Comparison of ENCODE assay signal across 11 cellular contexts in genomic region chr22:50114221-50114981, GRCh38. TPM values are rescaled to one million over a fixed set of nuclear protein-coding genes. Genes with fewer than 3 reads are reported as not detected.
DNase-seq lines count a peak whose midpoint lies in the region; ATAC-seq, FAIRE-seq and TF ChIP-seq lines count a peak whose summit lies in the region.
"Had no signal": no experiment of that assay in that cellular context is flagged by ENCODE, and none has a peak within 500 bp of the region (broad histone marks: within the 10 kb centered on the region; RNA-seq: fewer than 3 reads in every experiment).

No MANE protein-coding gene starts in this region.

- CTCF ChIA-PET in activated CD4-positive, alpha-beta memory T cell treated with anti-CD3 and anti-CD28 coated beads for 36 hours (lab: Charles Lee) = no interaction called here

- H3K27ac ChIP-seq in VCaP = peak overlapping the region; percentile 61; the same call in 1 of the 2 replicates
- no peak overlapping the region for H3K27ac ChIP-seq in pancreas

- no peaks in the 10 kb centered on the region for H3K36me3 Mint-ChIP-seq in activated CD4-positive, alpha-beta memory T cell treated with anti-CD3 and anti-CD28 coated beads for 36 hours
- H3K36me3 Mint-ChIP-seq: stimulated activated naive B cell treated with anti-CD40 and anti-IgM and Interleukin-4, amounts not matched to agents 10 μg/mL and 1 μg/mL and 100 μg/mL, for 72 hours had no signal

- H3K9me3 ChIP-seq in pancreas (no peaks in the 10 kb centered on the region), HAP-1 (0 out of 2 replicates have a peak, but pooled peaks cover 2% of the 10 kb centered on the region)

- H3K4me1 ChIP-seq in pancreas (no peaks in the 10 kb centered on the region), HAP-1 (peaks cover 5% of the 10 kb centered on the region)

- H3K4me3 ChIP-seq in pancreas (no peak overlapping the region), HAP-1 (no peak overlapping the region)

- ATAC-seq in pancreas = no peak
- ATAC-seq in HG03025 (IDR thresholded peaks at IDR 0.05; ENCODE audit: low FRiP score, unreplicated experiment) = no peak
- ATAC-seq: right cardiac atrium; stimulated activated naive B cell treated with anti-CD40 and anti-IgM and Interleukin-4, amounts not matched to agents 10 μg/mL and 1 μg/mL and 100 μg/mL, for 72 hours had no signal

- H3K9me3 Mint-ChIP-seq in activated CD4-positive, alpha-beta memory T cell treated with anti-CD3 and anti-CD28 coated beads for 36 hours = no peaks in the 10 kb centered on the region
- H3K9me3 Mint-ChIP-seq: stimulated activated naive B cell treated with anti-CD40 and anti-IgM and Interleukin-4, amounts not matched to agents 10 μg/mL and 1 μg/mL and 100 μg/mL, for 72 hours had no signal

- in situ Hi-C loops in HAP-1 (cut with MboI; ENCODE audit: low sequenced_read_pairs) = no loop called here

- H3K27me3 Mint-ChIP-seq in activated CD4-positive, alpha-beta memory T cell treated with anti-CD3 and anti-CD28 coated beads for 36 hours = peaks cover 19% of the 10 kb centered on the region

- no peak overlapping the region for H3K27ac Mint-ChIP-seq in activated CD4-positive, alpha-beta memory T cell treated with anti-CD3 and anti-CD28 coated beads for 36 hours

- intact Hi-C loops in activated CD4-positive, alpha-beta memory T cell treated with anti-CD3 and anti-CD28 coated beads for 36 hours (cut with micrococcal nuclease) = no loop called here
- intact Hi-C loops in pancreas (cut with DNase I) = no loop called here

- H3K27me3 ChIP-seq in pancreas (no peaks in the 10 kb centered on the region), HAP-1 (ENCODE audit: low read depth) (peaks cover 4% of the 10 kb centered on the region; the same call in 1 of the 2 replicates)

- 45 to 62% methylated on average over 18 of the region's 18 CpGs for WGBS in pancreas, 2 donors

- no peak overlapping the region for H3K4me3 Mint-ChIP-seq in activated CD4-positive, alpha-beta memory T cell treated with anti-CD3 and anti-CD28 coated beads for 36 hours
- H3K4me3 Mint-ChIP-seq: stimulated activated naive B cell treated with anti-CD40 and anti-IgM and Interleukin-4, amounts not matched to agents 10 μg/mL and 1 μg/mL and 100 μg/mL, for 72 hours had no signal

- POLR2A ChIA-PET in activated CD4-positive, alpha-beta memory T cell treated with anti-CD3 and anti-CD28 coated beads for 36 hours (lab: Charles Lee) = no interaction called here

- TF ChIP-seq CTCF in VCaP (conservative IDR thresholded peaks at IDR 0.05) (no peak), pancreas (IDR thresholded peaks at IDR 0.05) (no peak)

- peaks cover 8% of the 10 kb centered on the region for H3K4me1 Mint-ChIP-seq in activated CD4-positive, alpha-beta memory T cell treated with anti-CD3 and anti-CD28 coated beads for 36 hours (ENCODE audit: low read depth)

- DNase-seq in HCEC 1CT (peak; percentile 65), hepatic stellate cell (ENCODE audit: low spot score) (peak; percentile 85), stromal cell of bone marrow (ENCODE audit: low read depth) (peak; percentile 40), pancreas (no peak), HAP-1 (ENCODE audit: low spot score in 2 of 2) (no peak)
- DNase-seq in activated CD4-positive, alpha-beta memory T cell treated with anti-CD3 and anti-CD28 coated beads for 36 hours = no peak
- DNase-seq: GF-D8; right cardiac atrium; stimulated activated naive B cell treated with anti-CD40 and anti-IgM and Interleukin-4, amounts not matched to agents 10 μg/mL and 1 μg/mL and 100 μg/mL, for 72 hours had no signal

- no peaks in the 10 kb centered on the region for H3K36me3 ChIP-seq in pancreas
- no peaks in the 10 kb centered on the region for H3K36me3 ChIP-seq in HAP-1 (replicated peaks)

- no peak for FAIRE-seq in pancreas (lab: Jason Lieb, UNC)

RNA-seq across cellular contexts. Expression of gene MOV10L1, which starts 24.6 kb away (rescaled TPM):
- not detected for total RNA-seq in activated CD4-positive, alpha-beta memory T cell treated with anti-CD3 and anti-CD28 coated beads for 36 hours
- total RNA-seq in pancreas = 1 to 10 TPM in 1 of 6 donors, under 1 TPM in 4, not detected in 1; 0.09 to 1.9 (median 0.26) TPM
- polyA plus RNA-seq in pancreas = under 1 TPM; 0.23 to 0.80 TPM

RNA-seq across cellular contexts. Expression of gene MLC1, which starts 29.2 kb away (rescaled TPM):
- total RNA-seq in activated CD4-positive, alpha-beta memory T cell treated with anti-CD3 and anti-CD28 coated beads for 36 hours = not detected
- total RNA-seq in pancreas = under 1 TPM in 2 of 6 donors, not detected in 4; 0.04 to 0.05 TPM
- under 1 TPM; 0.04 to 0.16 TPM for polyA plus RNA-seq in pancreas

RNA-seq across cellular contexts. Expression of gene PANX2, which starts 56.1 kb away (rescaled TPM):
- total RNA-seq in activated CD4-positive, alpha-beta memory T cell treated with anti-CD3 and anti-CD28 coated beads for 36 hours = 1 to 10 TPM; 3.3 to 3.5 TPM
- 1 to 10 TPM in 1 of 6 donors, under 1 TPM in 5; 0.31 to 1.2 (median 0.60) TPM for total RNA-seq in pancreas
- polyA plus RNA-seq in pancreas = 1 to 10 TPM in 1 of 2 donors, under 1 TPM in 1; 0.68 to 3.5 TPM

RNA-seq across cellular contexts. Expression of gene TTLL8, which starts 56.3 kb away (rescaled TPM):
- not detected for total RNA-seq in activated CD4-positive, alpha-beta memory T cell treated with anti-CD3 and anti-CD28 coated beads for 36 hours
- total RNA-seq in pancreas = not detected
- not detected for polyA plus RNA-seq in pancreas
- total RNA-seq: right cardiac atrium had no signal
- polyA plus RNA-seq: right cardiac atrium had no signal

Comparison
In these comparisons a context has a peak if more than half of its experiments do, and no peak if none do; other contexts are left out.
1. DNase-seq: peak in HCEC 1CT (single experiment), hepatic stellate cell (single experiment) and stromal cell of bone marrow (single experiment); none in activated CD4-positive, alpha-beta memory T cell treated with anti-CD3 and anti-CD28 coated beads for 36 hours (single experiment), pancreas (0 of 6) and HAP-1 (0 of 2).